8 cellular contexts compared by ENCODE assay signal in genomic region chr12:94831081-94831747, GRCh38.
DNase-seq lines count a peak whose midpoint lies in the region; ATAC-seq and TF ChIP-seq lines count a peak whose summit lies in the region.

No MANE protein-coding gene starts in this region.

- H3K27ac ChIP-seq in CD4-positive, alpha-beta T cell (ENCODE audit: low read depth, low read length): no peak overlapping the region

- no peak overlapping the region for H3K4me3 Mint-ChIP-seq in CD4-positive, alpha-beta T cell
- no peak overlapping the region for H3K4me3 Mint-ChIP-seq in endothelial cell (ENCODE audit: unreplicated experiment)

- H3K4me1 Mint-ChIP-seq in CD4-positive, alpha-beta T cell (ENCODE audit: low read depth): peaks cover 21% of the 10 kb centered on the region
- H3K4me1 Mint-ChIP-seq in endothelial cell (ENCODE audit: unreplicated experiment): peaks cover 19% of the 10 kb centered on the region

- H3K36me3 Mint-ChIP-seq in CD4-positive, alpha-beta T cell (ENCODE audit: low read depth): no peaks in the 10 kb centered on the region
- peaks cover 6% of the 10 kb centered on the region for H3K36me3 Mint-ChIP-seq in endothelial cell (ENCODE audit: low read depth, unreplicated experiment)

- H3K27ac Mint-ChIP-seq in CD4-positive, alpha-beta T cell: peak overlapping the region; percentile 42
- H3K27ac Mint-ChIP-seq in endothelial cell (ENCODE audit: unreplicated experiment): no peak overlapping the region

- no peaks in the 10 kb centered on the region for H3K27me3 Mint-ChIP-seq in CD4-positive, alpha-beta T cell
- peaks cover 8% of the 10 kb centered on the region for H3K27me3 Mint-ChIP-seq in endothelial cell (ENCODE audit: unreplicated experiment)

- ATAC-seq in CD4-positive, alpha-beta T cell (ENCODE audit: poor library complexity): no peak
- ATAC-seq in GM18873 (IDR thresholded peaks at IDR 0.05; ENCODE audit: low FRiP score, unreplicated experiment) (peak; percentile 94), HG02973 (IDR thresholded peaks at IDR 0.05; ENCODE audit: unreplicated experiment) (peak; percentile 83)

- no peaks in the 10 kb centered on the region for H3K9me3 ChIP-seq in CD4-positive, alpha-beta T cell (ENCODE audit: control insufficient read depth, low read length)

- no peaks in the 10 kb centered on the region for H3K9me3 Mint-ChIP-seq in CD4-positive, alpha-beta T cell
- H3K9me3 Mint-ChIP-seq in endothelial cell (ENCODE audit: unreplicated experiment): no peaks in the 10 kb centered on the region

- TF ChIP-seq CTCF in CD4-positive, alpha-beta T cell (IDR thresholded peaks at IDR 0.05): no peak
- TF ChIP-seq CTCF in endothelial cell (IDR thresholded peaks at IDR 0.05; ENCODE audit: unreplicated experiment): no peak

- CTCF ChIA-PET in CD4-positive, alpha-beta T cell (lab: Charles Lee): no interaction called here

- intact Hi-C loops in CD4-positive, alpha-beta T cell (cut with DNase I, micrococcal nuclease): no loop called here
- intact Hi-C loops in posterior cingulate gyrus (cut with DNase I): no loop called here

- no peaks in the 10 kb centered on the region for H3K27me3 ChIP-seq in CD4-positive, alpha-beta T cell (ENCODE audit: control insufficient read depth, insufficient read depth, low read length)

- POLR2A ChIA-PET in CD4-positive, alpha-beta T cell (lab: Charles Lee): no interaction called here

- peak in 1 of 10 experiments; percentile 3 for DNase-seq in CD4-positive, alpha-beta T cell
- DNase-seq in RPMI8226 (peak; percentile 94), pons (ENCODE audit: low spot score) (peak; percentile 65), posterior cingulate gyrus (no peak), KG1 (lab: John Stamatoyannopoulos, UW) (no peak), endothelial cell (ENCODE audit: low spot score) (no peak)

Comparison
In these comparisons a context has a peak if more than half of its experiments do, and no peak if none do; other contexts are left out.
1. DNase-seq: peak in RPMI8226 (single experiment) and pons (single experiment); none in posterior cingulate gyrus (0 of 10), KG1 (single experiment) and endothelial cell (single experiment).